9 cellular contexts compared by ENCODE assay signal in genomic region chr1:1892079-1892762, GRCh38. TPM values are rescaled to one million over a fixed set of nuclear protein-coding genes. Genes with fewer than 3 reads are reported as not detected.
A peak's percentile ranks its signal among the peaks of the same experiment; 100 is the strongest.
DNase-seq lines count a peak whose midpoint lies in the region; ATAC-seq, FAIRE-seq and TF ChIP-seq lines count a peak whose summit lies in the region.
"Had no signal": no experiment of that assay in that cellular context is flagged by ENCODE, and none has a peak within 500 bp of the region (broad histone marks: within the 10 kb centered on the region; RNA-seq: fewer than 3 reads in every experiment).

No MANE protein-coding gene starts in this region.

- peak overlapping the region; percentile 97 for H3K27ac ChIP-seq in HL-60 (replicated peaks)
- H3K27ac ChIP-seq in right atrium auricular region: peak overlapping the region; percentile 95 to 96
- peak overlapping the region; percentile 90 to 99 (median 96) for H3K27ac ChIP-seq in spleen

- FAIRE-seq in HTR-8/SVneo (lab: Jason Lieb, UNC): no peak

- H3K27me3 Mint-ChIP-seq in activated T-cell treated with anti-CD3 and anti-CD28 coated beads, Interleukin-2, amount 50 U/mL, for 72 hours (ENCODE audit: low read depth): no peaks in the 10 kb centered on the region

- TF ChIP-seq CTCF in HL-60 (IDR thresholded peaks at IDR 0.05; ENCODE audit: insufficient read depth, low read length): no peak
- TF ChIP-seq CTCF in right atrium auricular region (IDR thresholded peaks at IDR 0.05): no peak
- TF ChIP-seq CTCF in spleen (IDR thresholded peaks at IDR 0.05 in 8 of 11, conservative IDR thresholded peaks at IDR 0.05 in 3 of 11): no peak

- peaks cover 8 to 10% of the 10 kb centered on the region in 2 donors for H3K36me3 Mint-ChIP-seq in activated T-cell treated with anti-CD3 and anti-CD28 coated beads, Interleukin-2, amount 50 U/mL, for 72 hours (ENCODE audit: insufficient read depth in 2 of 2)

- H3K36me3 ChIP-seq in right atrium auricular region (no peaks in the 10 kb centered on the region), spleen (no peaks in the 10 kb centered on the region)

- H3K4me1 ChIP-seq in right atrium auricular region (peaks cover 0 to 63% of the 10 kb centered on the region in 2 donors), spleen (peaks cover 43 to 84% (median 67%) of the 10 kb centered on the region in 6 donors)

- intact Hi-C loops in spleen (cut with DNase I; ENCODE audit: low total_unique reads): loop anchor here (10.0 kb wide), 1 partner anchor 107 kb away; no protein-coding TSS in a partner anchor

- no peaks in the 10 kb centered on the region for H3K9me3 ChIP-seq in right atrium auricular region
- no peaks in the 10 kb centered on the region for H3K9me3 ChIP-seq in spleen

- H3K4me3 ChIP-seq in HL-60 (replicated peaks; ENCODE audit: insufficient read depth, low read length) (peak overlapping the region; percentile 71), right atrium auricular region (peak overlapping the region; percentile 91), spleen (peak overlapping the region; percentile 72 to 99 (median 96))

- WGBS in spleen, 5 donors: 31 to 60% (median 40%) methylated on average over 21 of the region's 21 CpGs

- peak overlapping the region; percentile 79 to 89 for H3K4me3 Mint-ChIP-seq in activated T-cell treated with anti-CD3 and anti-CD28 coated beads, Interleukin-2, amount 50 U/mL, for 72 hours

- H3K4me1 Mint-ChIP-seq in activated T-cell treated with anti-CD3 and anti-CD28 coated beads, Interleukin-2, amount 50 U/mL, for 72 hours (ENCODE audit: low read depth): peaks cover 48% of the 10 kb centered on the region

- DNase-seq in HL-60 (ENCODE audit: low read depth in 1 of 2, low spot score in 1 of 2) (no peak), right atrium auricular region (ENCODE audit: low spot score) (no peak), spleen (peak; percentile 82), superior temporal gyrus (ENCODE audit: extremely low spot score) (no peak), MV-4-11 (lab: John Stamatoyannopoulos, UW) (no peak), HTR-8/SVneo (ENCODE audit: insufficient read length, low spot score) (no peak)
- DNase-seq in activated T-cell treated with anti-CD3 and anti-CD28 coated beads, Interleukin-2, amount 50 U/mL, for 72 hours: no peak

- H3K9me3 Mint-ChIP-seq in activated T-cell treated with anti-CD3 and anti-CD28 coated beads, Interleukin-2, amount 50 U/mL, for 72 hours: no peaks in the 10 kb centered on the region

- no peak for TF ChIP-seq POLR2A in spleen (IDR thresholded peaks at IDR 0.05)

- H3K27ac Mint-ChIP-seq in activated T-cell treated with anti-CD3 and anti-CD28 coated beads, Interleukin-2, amount 50 U/mL, for 72 hours: peak overlapping the region; percentile 84

- H3K27me3 ChIP-seq in HL-60 (ENCODE audit: insufficient read depth, poor library complexity, severe bottlenecking): no peaks in the 10 kb centered on the region
- H3K27me3 ChIP-seq in right atrium auricular region: no peaks in the 10 kb centered on the region
- peaks cover 0 to 7% (median 0%) of the 10 kb centered on the region in 7 donors for H3K27me3 ChIP-seq in spleen (replicated peaks in 1 of 7)

- ATAC-seq in activated T-cell treated with anti-CD3 and anti-CD28 coated beads, Interleukin-2, amount 50 U/mL, for 72 hours (replicated peaks in 1 of 2): no peak
- ATAC-seq in GM18517 (IDR thresholded peaks at IDR 0.05; ENCODE audit: unreplicated experiment): no peak

RNA-seq across cellular contexts. Expression of gene GNB1, which starts 1.3 kb away (rescaled TPM):
- 100 to 1,000 TPM; 350 to 418 TPM for total RNA-seq in activated T-cell treated with anti-CD3 and anti-CD28 coated beads, Interleukin-2, amount 50 U/mL, for 72 hours
- total RNA-seq in right atrium auricular region (10 to 100 TPM; 69.9 to 91.6 TPM), spleen (100 to 1,000 TPM; 186 to 304 (median 273) TPM)
- 100 to 1,000 TPM in 1 of 3 donors, 10 to 100 TPM in 2; 76.0 to 132 (median 95.5) TPM for polyA plus RNA-seq in spleen

RNA-seq across cellular contexts. Expression of gene CALML6, which starts 22.8 kb away (rescaled TPM):
- 1 to 10 TPM; 1.8 TPM for total RNA-seq in activated T-cell treated with anti-CD3 and anti-CD28 coated beads, Interleukin-2, amount 50 U/mL, for 72 hours
- total RNA-seq in right atrium auricular region (not detected), spleen (1 to 10 TPM in 1 of 7 donors, under 1 TPM in 4, not detected in 2; 0.34 to 3.0 (median 0.66) TPM)
- 1 to 10 TPM in 1 of 3 donors, under 1 TPM in 2; 0.58 to 1.8 (median 0.85) TPM for polyA plus RNA-seq in spleen
- total RNA-seq: pulmonary artery endothelial cell had no signal

RNA-seq across cellular contexts. Expression of gene TMEM52, which starts 26.9 kb away (rescaled TPM):
- total RNA-seq in activated T-cell treated with anti-CD3 and anti-CD28 coated beads, Interleukin-2, amount 50 U/mL, for 72 hours: 1 to 10 TPM in 1 of 2 donors, under 1 TPM in 1; 0.88 to 1.0 TPM
- 1 to 10 TPM in 1 of 2 donors, under 1 TPM in 1; 0.51 to 1.8 TPM for total RNA-seq in right atrium auricular region
- total RNA-seq in spleen: 1 to 10 TPM in 6 of 7 donors, not detected in 1; 1.1 to 4.7 (median 1.8) TPM
- polyA plus RNA-seq in spleen: 1 to 10 TPM in 1 of 3 donors, under 1 TPM in 2; 0.35 to 1.9 (median 0.64) TPM
